Comparison of ENCODE assay signal across 11 cellular contexts in genomic region chr11:111910637-111911562, GRCh38. TPM values are rescaled to one million over a fixed set of nuclear protein-coding genes. Genes with fewer than 3 reads are reported as not detected.
A peak's percentile ranks its signal among the peaks of the same experiment; 100 is the strongest.
DNase-seq lines count a peak whose midpoint lies in the region; ATAC-seq, FAIRE-seq and TF ChIP-seq lines count a peak whose summit lies in the region.
"Had no signal": no experiment of that assay in that cellular context is flagged by ENCODE, and none has a peak within 500 bp of the region (broad histone marks: within the 10 kb centered on the region; RNA-seq: fewer than 3 reads in every experiment).

No MANE protein-coding gene starts in this region.

- TF ChIP-seq EP300 in HepG2 (IDR thresholded peaks at IDR 0.05; ENCODE audit: low read depth in 2 of 2, low read length in 2 of 2), result no peak
- no peak for TF ChIP-seq EP300 in HepG2 (CRISPR knock-in tag; IDR thresholded peaks at IDR 0.05; ENCODE audit: borderline replicate concordance)

- in situ Hi-C loops in HepG2 (cut with HindIII; ENCODE audit: extremely low pct_ligation_motif_present, low pct_unique_long_range_greater_than_20kb), result no loop called here

- H3K9me3 ChIP-seq in HepG2 (ENCODE audit: low read length) (no peaks in the 10 kb centered on the region), skeletal muscle satellite cell (replicated peaks; ENCODE audit: low read length) (no peaks in the 10 kb centered on the region)

- H3K27me3 ChIP-seq in HepG2 (ENCODE audit: control insufficient read depth in 1 of 2, insufficient read depth in 2 of 2, low read length in 2 of 2), result no peaks in the 10 kb centered on the region; a peak in 1 of 5 replicates
- H3K27me3 ChIP-seq in skeletal muscle satellite cell (ENCODE audit: control insufficient read depth, insufficient read depth, low read length), result no peaks in the 10 kb centered on the region

- WGBS in HepG2 (ENCODE audit: low lambda C conversion rate), result 53% methylated on average over 9 of the region's 9 CpGs

- H3K9ac ChIP-seq in HepG2 (ENCODE audit: insufficient read depth, low read depth, low read length), result no peak overlapping the region
- H3K9ac ChIP-seq in skeletal muscle satellite cell (ENCODE audit: low read depth, low read length), result peak overlapping the region; percentile 98

- FAIRE-seq in HepG2 (lab: Jason Lieb, UNC), result no peak

- no peak for TF ChIP-seq CTCF in HepG2 (CRISPR knock-in tag; IDR thresholded peaks at IDR 0.05)

- H3K4me1 ChIP-seq in HepG2 (ENCODE audit: insufficient read depth, low read length) (peaks cover 41% of the 10 kb centered on the region), skeletal muscle satellite cell (ENCODE audit: control insufficient read depth, insufficient read depth, low read length) (peaks cover 47% of the 10 kb centered on the region)

- H3K36me3 ChIP-seq in HepG2 (replicated peaks in 1 of 2; ENCODE audit: control insufficient read depth in 1 of 2, insufficient read depth in 2 of 2, low read length in 2 of 2) (no peaks in the 10 kb centered on the region), skeletal muscle satellite cell (ENCODE audit: insufficient read depth, low read length) (peaks cover 25% of the 10 kb centered on the region)

- ATAC-seq in HepG2 (no peak), HG03521 (IDR thresholded peaks at IDR 0.05; ENCODE audit: unreplicated experiment) (no peak), HG03442 (IDR thresholded peaks at IDR 0.05; ENCODE audit: unreplicated experiment) (no peak)
- ATAC-seq: activated T-cell treated with anti-CD3 and anti-CD28 coated beads, Interleukin-2, amount 50 U/mL, for 72 hours had no signal

- DNase-seq in DMS79 treated with DMSO at 0.1 percent for 48 hours (lab: John Stamatoyannopoulos, UW) (peak; percentile 19), cerebellar cortex (ENCODE audit: low spot score) (peak; percentile 78), HepG2 (ENCODE audit: low spot score) (no peak), NCI-H1694 treated with DMSO at 0.1 percent for 48 hours (lab: John Stamatoyannopoulos, UW) (no peak), dedifferentiated amniotic fluid mesenchymal stem cell (ENCODE audit: extremely low spot score) (no peak)
- DNase-seq: activated T-cell treated with anti-CD3 and anti-CD28 coated beads, Interleukin-2, amount 50 U/mL, for 72 hours; COR-L47; MM.1S had no signal

- H2AFZ ChIP-seq in HepG2 (ENCODE audit: low read length), result no peak overlapping the region

- no peak for TF ChIP-seq POLR2A in HepG2 (IDR thresholded peaks at IDR 0.05; ENCODE audit: insufficient read depth in 1 of 2, low read depth in 2 of 2, low read length in 2 of 2)

- no TSS peak for BruUV-seq in HepG2 (replicated peaks; lab: Mats Ljungman, UMichigan)

- no peaks in the 10 kb centered on the region for H3K79me2 ChIP-seq in HepG2 (ENCODE audit: insufficient read depth, low read length)

- intact Hi-C loops in HepG2 (cut with micrococcal nuclease; ENCODE audit: unreplicated experiment), result loop anchor here (1.0 kb wide), 1 partner anchor 32 kb away; the partner anchor contains the start of genes CFAP68 and FDXACB1

- CTCF ChIA-PET in HepG2 (lab: Yijun Ruan, JAX; ENCODE audit: low intra/inter-chr PET ratio, low total read pairs), result no interaction called here

- no peak for TF ChIP-seq RAD21 in HepG2 (CRISPR knock-in tag; IDR thresholded peaks at IDR 0.05)

- POLR2A ChIA-PET in HepG2 (lab: Yijun Ruan, JAX), result interaction anchor here (0.8 to 1.5 kb wide), 2 partner anchors 9 to 16 kb away, joined by 3 to 5 read pairs; partner anchors contain the start of gene C11orf52

- H3K4me2 ChIP-seq in HepG2 (ENCODE audit: low read depth, low read length) (peak overlapping the region; percentile 65), skeletal muscle satellite cell (ENCODE audit: low read length) (peak overlapping the region; percentile 96)

- H3K4me3 ChIP-seq in HepG2 (replicated peaks in 1 of 3; ENCODE audit: insufficient read depth in 1 of 3, low read depth in 2 of 3, low read length in 3 of 3), result no peak overlapping the region
- H3K4me3 ChIP-seq in skeletal muscle satellite cell (ENCODE audit: low read length), result peak overlapping the region; percentile 77

- no peak overlapping the region for H3K27ac ChIP-seq in HepG2 (ENCODE audit: extremely low read length, insufficient read depth, low read length)

- no peaks in the 10 kb centered on the region for H4K20me1 ChIP-seq in HepG2 (ENCODE audit: insufficient read depth, low read length)

RNA-seq across cellular contexts. Expression of gene CRYAB, which starts 0.7 kb away (rescaled TPM):
- 0.55 and 0.69 TPM in 2 replicates for total RNA-seq in HepG2 (2016; rRNA removed; fragmentation: Illumina TruSeq; extraction: Trizol)
- 0.88 and 1.2 TPM in 2 replicates for total RNA-seq in HepG2 (2016; cell fraction: cytosol; rRNA removed; fragmentation: Illumina TruSeq; extraction: Trizol; ENCODE audit: low read depth)
- total RNA-seq in HepG2 (2016; cell fraction: insoluble cytoplasmic fraction; rRNA removed; fragmentation: Illumina TruSeq; extraction: Trizol), result 0.63 and 1.1 TPM in 2 replicates
- 0.80 and 1.1 TPM in 2 replicates for total RNA-seq in HepG2 (2016; cell fraction: membrane; rRNA removed; fragmentation: Illumina TruSeq; extraction: Trizol)
- not detected in 2 replicates for total RNA-seq in HepG2 (2016; cell fraction: nucleus; rRNA removed; fragmentation: Illumina TruSeq; extraction: Trizol)
- polyA plus RNA-seq in HepG2 (2011; rRNA removed), result 0.24 and 1.1 TPM in 2 replicates
- 0.35 and 0.36 TPM in 2 replicates for polyA plus RNA-seq in HepG2 (2011; cell fraction: cytosol; rRNA removed)
- polyA plus RNA-seq in HepG2 (2011; cell fraction: nucleus; rRNA removed), result 0.74 and 1.7 TPM in 2 replicates
- polyA plus RNA-seq in HepG2 (2012), result 0.70 and 0.88 TPM in 2 replicates
- 0.90 and 1.9 TPM in 2 replicates for polyA plus RNA-seq in HepG2 (2016; cell fraction: cytosol; fragmentation: Illumina TruSeq; extraction: Trizol; ENCODE audit: low read depth)
- polyA plus RNA-seq in HepG2 (2016; cell fraction: insoluble cytoplasmic fraction; fragmentation: Illumina TruSeq; extraction: Trizol; ENCODE audit: low read depth), result 1.3 and 1.6 TPM in 2 replicates
- polyA plus RNA-seq in HepG2 (2016; cell fraction: membrane; fragmentation: Illumina TruSeq; extraction: Trizol; ENCODE audit: low read depth), result 1.4 TPM in 2 replicates
- polyA plus RNA-seq in HepG2 (2016; cell fraction: nucleus; fragmentation: Illumina TruSeq; extraction: Trizol; ENCODE audit: insufficient read depth, low read depth), result 1.4 and 4.7 TPM in 2 replicates
- polyA minus RNA-seq in HepG2 (2011; rRNA and poly(A)+ RNA removed; ENCODE audit: low replicate concordance), result 0.70 TPM in 1 of 2 replicates, not detected in the other
- polyA minus RNA-seq in HepG2 (2011; cell fraction: cytosol; rRNA and poly(A)+ RNA removed), result not detected in 2 replicates
- not detected in 2 replicates for polyA minus RNA-seq in HepG2 (2011; cell fraction: nucleus; rRNA and poly(A)+ RNA removed)
- 23.1 and 30.1 TPM in 2 replicates for total RNA-seq in skeletal muscle satellite cell (2012; rRNA removed)
- total RNA-seq: activated T-cell treated with anti-CD3 and anti-CD28 coated beads, Interleukin-2, amount 50 U/mL, for 72 hours had no signal

RNA-seq across cellular contexts. Expression of gene HSPB2, which starts 1.6 kb away (rescaled TPM):
- not detected in 2 replicates for total RNA-seq in HepG2 (2016; rRNA removed; fragmentation: Illumina TruSeq; extraction: Trizol)
- total RNA-seq in HepG2 (2016; cell fraction: cytosol; rRNA removed; fragmentation: Illumina TruSeq; extraction: Trizol; ENCODE audit: low read depth), result not detected in 2 replicates
- total RNA-seq in HepG2 (2016; cell fraction: insoluble cytoplasmic fraction; rRNA removed; fragmentation: Illumina TruSeq; extraction: Trizol), result not detected in 2 replicates
- total RNA-seq in HepG2 (2016; cell fraction: membrane; rRNA removed; fragmentation: Illumina TruSeq; extraction: Trizol), result not detected in 2 replicates
- not detected in 2 replicates for total RNA-seq in HepG2 (2016; cell fraction: nucleus; rRNA removed; fragmentation: Illumina TruSeq; extraction: Trizol)
- 0.04 TPM in 1 of 2 replicates, not detected in the other for polyA plus RNA-seq in HepG2 (2011; rRNA removed)
- 0.05 TPM in 1 of 2 replicates, not detected in the other for polyA plus RNA-seq in HepG2 (2011; cell fraction: cytosol; rRNA removed)
- polyA plus RNA-seq in HepG2 (2011; cell fraction: nucleus; rRNA removed), result 0.32 and 0.45 TPM in 2 replicates
- polyA plus RNA-seq in HepG2 (2012), result not detected in 2 replicates
- not detected in 2 replicates for polyA plus RNA-seq in HepG2 (2016; cell fraction: cytosol; fragmentation: Illumina TruSeq; extraction: Trizol; ENCODE audit: low read depth)
- polyA plus RNA-seq in HepG2 (2016; cell fraction: insoluble cytoplasmic fraction; fragmentation: Illumina TruSeq; extraction: Trizol; ENCODE audit: low read depth), result not detected in 2 replicates
- not detected in 2 replicates for polyA plus RNA-seq in HepG2 (2016; cell fraction: membrane; fragmentation: Illumina TruSeq; extraction: Trizol; ENCODE audit: low read depth)
- not detected in 2 replicates for polyA plus RNA-seq in HepG2 (2016; cell fraction: nucleus; fragmentation: Illumina TruSeq; extraction: Trizol; ENCODE audit: insufficient read depth, low read depth)
- polyA minus RNA-seq in HepG2 (2011; rRNA and poly(A)+ RNA removed; ENCODE audit: low replicate concordance), result 0.20 TPM in 1 of 2 replicates, not detected in the other
- polyA minus RNA-seq in HepG2 (2011; cell fraction: cytosol; rRNA and poly(A)+ RNA removed), result not detected in 2 replicates
- polyA minus RNA-seq in HepG2 (2011; cell fraction: nucleus; rRNA and poly(A)+ RNA removed), result not detected in 2 replicates
- total RNA-seq in skeletal muscle satellite cell (2012; rRNA removed), result under 0.01 and 1.5 TPM in 2 replicates

RNA-seq across cellular contexts. Expression of gene C11orf52, which starts 7.8 kb away (rescaled TPM):
- total RNA-seq in HepG2 (2016; rRNA removed; fragmentation: Illumina TruSeq; extraction: Trizol), result 7.4 and 10.5 TPM in 2 replicates
- 4.1 and 5.5 TPM in 2 replicates for total RNA-seq in HepG2 (2016; cell fraction: cytosol; rRNA removed; fragmentation: Illumina TruSeq; extraction: Trizol; ENCODE audit: low read depth)
- total RNA-seq in HepG2 (2016; cell fraction: insoluble cytoplasmic fraction; rRNA removed; fragmentation: Illumina TruSeq; extraction: Trizol), result 6.8 and 7.2 TPM in 2 replicates
- 8.8 and 9.2 TPM in 2 replicates for total RNA-seq in HepG2 (2016; cell fraction: membrane; rRNA removed; fragmentation: Illumina TruSeq; extraction: Trizol)
- 4.1 and 4.7 TPM in 2 replicates for total RNA-seq in HepG2 (2016; cell fraction: nucleus; rRNA removed; fragmentation: Illumina TruSeq; extraction: Trizol)
- polyA plus RNA-seq in HepG2 (2011; rRNA removed), result 11.0 and 16.5 TPM in 2 replicates
- polyA plus RNA-seq in HepG2 (2011; cell fraction: cytosol; rRNA removed), result 13.1 and 14.8 TPM in 2 replicates
- 5.6 and 8.0 TPM in 2 replicates for polyA plus RNA-seq in HepG2 (2011; cell fraction: nucleus; rRNA removed)
- polyA plus RNA-seq in HepG2 (2012), result 9.9 and 12.8 TPM in 2 replicates
- polyA plus RNA-seq in HepG2 (2016; cell fraction: cytosol; fragmentation: Illumina TruSeq; extraction: Trizol; ENCODE audit: low read depth), result 5.0 TPM in 2 replicates
- 9.5 and 12.3 TPM in 2 replicates for polyA plus RNA-seq in HepG2 (2016; cell fraction: insoluble cytoplasmic fraction; fragmentation: Illumina TruSeq; extraction: Trizol; ENCODE audit: low read depth)
- polyA plus RNA-seq in HepG2 (2016; cell fraction: membrane; fragmentation: Illumina TruSeq; extraction: Trizol; ENCODE audit: low read depth), result 9.8 and 10.0 TPM in 2 replicates
- polyA plus RNA-seq in HepG2 (2016; cell fraction: nucleus; fragmentation: Illumina TruSeq; extraction: Trizol; ENCODE audit: insufficient read depth, low read depth), result 8.5 and 9.1 TPM in 2 replicates
- polyA minus RNA-seq in HepG2 (2011; rRNA and poly(A)+ RNA removed; ENCODE audit: low replicate concordance), result 3.9 TPM in 1 of 2 replicates, not detected in the other
- polyA minus RNA-seq in HepG2 (2011; cell fraction: cytosol; rRNA and poly(A)+ RNA removed), result 3.7 and 7.0 TPM in 2 replicates
- polyA minus RNA-seq in HepG2 (2011; cell fraction: nucleus; rRNA and poly(A)+ RNA removed), result 3.3 and 5.7 TPM in 2 replicates
- not detected in 2 replicates for total RNA-seq in skeletal muscle satellite cell (2012; rRNA removed)
- total RNA-seq: activated T-cell treated with anti-CD3 and anti-CD28 coated beads, Interleukin-2, amount 50 U/mL, for 72 hours had no signal

RNA-seq across cellular contexts. Expression of gene DIXDC1, which starts 26.2 kb away (rescaled TPM):
- total RNA-seq in HepG2 (2016; rRNA removed; fragmentation: Illumina TruSeq; extraction: Trizol), result 25.0 and 29.7 TPM in 2 replicates
- total RNA-seq in HepG2 (2016; cell fraction: cytosol; rRNA removed; fragmentation: Illumina TruSeq; extraction: Trizol; ENCODE audit: low read depth), result 3.1 and 3.8 TPM in 2 replicates
- total RNA-seq in HepG2 (2016; cell fraction: insoluble cytoplasmic fraction; rRNA removed; fragmentation: Illumina TruSeq; extraction: Trizol), result 25.9 and 27.6 TPM in 2 replicates
- total RNA-seq in HepG2 (2016; cell fraction: membrane; rRNA removed; fragmentation: Illumina TruSeq; extraction: Trizol), result 9.8 and 10.5 TPM in 2 replicates
- 23.5 and 24.4 TPM in 2 replicates for total RNA-seq in HepG2 (2016; cell fraction: nucleus; rRNA removed; fragmentation: Illumina TruSeq; extraction: Trizol)
- 7.8 and 10.4 TPM in 2 replicates for polyA plus RNA-seq in HepG2 (2011; rRNA removed)
- 5.8 and 6.4 TPM in 2 replicates for polyA plus RNA-seq in HepG2 (2011; cell fraction: cytosol; rRNA removed)
- polyA plus RNA-seq in HepG2 (2011; cell fraction: nucleus; rRNA removed), result 8.3 and 10.8 TPM in 2 replicates
- 5.4 and 8.1 TPM in 2 replicates for polyA plus RNA-seq in HepG2 (2012)
- 0.92 and 1.2 TPM in 2 replicates for polyA plus RNA-seq in HepG2 (2016; cell fraction: cytosol; fragmentation: Illumina TruSeq; extraction: Trizol; ENCODE audit: low read depth)
- polyA plus RNA-seq in HepG2 (2016; cell fraction: insoluble cytoplasmic fraction; fragmentation: Illumina TruSeq; extraction: Trizol; ENCODE audit: low read depth), result 18.3 and 18.5 TPM in 2 replicates
- 3.9 and 4.0 TPM in 2 replicates for polyA plus RNA-seq in HepG2 (2016; cell fraction: membrane; fragmentation: Illumina TruSeq; extraction: Trizol; ENCODE audit: low read depth)
- 15.8 and 16.2 TPM in 2 replicates for polyA plus RNA-seq in HepG2 (2016; cell fraction: nucleus; fragmentation: Illumina TruSeq; extraction: Trizol; ENCODE audit: insufficient read depth, low read depth)
- polyA minus RNA-seq in HepG2 (2011; rRNA and poly(A)+ RNA removed; ENCODE audit: low replicate concordance), result 14.7 and 35.3 TPM in 2 replicates
- polyA minus RNA-seq in HepG2 (2011; cell fraction: cytosol; rRNA and poly(A)+ RNA removed), result 13.1 and 16.2 TPM in 2 replicates
- polyA minus RNA-seq in HepG2 (2011; cell fraction: nucleus; rRNA and poly(A)+ RNA removed), result 27.1 and 33.9 TPM in 2 replicates
- total RNA-seq in skeletal muscle satellite cell (2012; rRNA removed), result 11.2 and 14.9 TPM in 2 replicates

RNA-seq across cellular contexts. Expression of gene CFAP68, which starts 31.6 kb away (rescaled TPM):
- total RNA-seq in HepG2 (2016; rRNA removed; fragmentation: Illumina TruSeq; extraction: Trizol), result 22.2 and 23.9 TPM in 2 replicates
- total RNA-seq in HepG2 (2016; cell fraction: cytosol; rRNA removed; fragmentation: Illumina TruSeq; extraction: Trizol; ENCODE audit: low read depth), result 19.0 and 21.8 TPM in 2 replicates
- total RNA-seq in HepG2 (2016; cell fraction: insoluble cytoplasmic fraction; rRNA removed; fragmentation: Illumina TruSeq; extraction: Trizol), result 20.6 and 27.8 TPM in 2 replicates
- 34.5 and 36.6 TPM in 2 replicates for total RNA-seq in HepG2 (2016; cell fraction: membrane; rRNA removed; fragmentation: Illumina TruSeq; extraction: Trizol)
- 9.7 and 12.0 TPM in 2 replicates for total RNA-seq in HepG2 (2016; cell fraction: nucleus; rRNA removed; fragmentation: Illumina TruSeq; extraction: Trizol)
- 25.6 and 26.3 TPM in 2 replicates for polyA plus RNA-seq in HepG2 (2011; rRNA removed)
- 14.9 and 18.5 TPM in 2 replicates for polyA plus RNA-seq in HepG2 (2011; cell fraction: cytosol; rRNA removed)
- polyA plus RNA-seq in HepG2 (2011; cell fraction: nucleus; rRNA removed), result 5.4 and 9.9 TPM in 2 replicates
- 27.0 and 32.4 TPM in 2 replicates for polyA plus RNA-seq in HepG2 (2012)
- polyA plus RNA-seq in HepG2 (2016; cell fraction: cytosol; fragmentation: Illumina TruSeq; extraction: Trizol; ENCODE audit: low read depth), result 44.6 and 49.4 TPM in 2 replicates
- 40.7 and 45.8 TPM in 2 replicates for polyA plus RNA-seq in HepG2 (2016; cell fraction: insoluble cytoplasmic fraction; fragmentation: Illumina TruSeq; extraction: Trizol; ENCODE audit: low read depth)
- 53.9 and 57.5 TPM in 2 replicates for polyA plus RNA-seq in HepG2 (2016; cell fraction: membrane; fragmentation: Illumina TruSeq; extraction: Trizol; ENCODE audit: low read depth)
- 17.7 and 23.1 TPM in 2 replicates for polyA plus RNA-seq in HepG2 (2016; cell fraction: nucleus; fragmentation: Illumina TruSeq; extraction: Trizol; ENCODE audit: insufficient read depth, low read depth)
- polyA minus RNA-seq in HepG2 (2011; rRNA and poly(A)+ RNA removed; ENCODE audit: low replicate concordance), result 3.1 and 8.5 TPM in 2 replicates
- 4.7 and 5.3 TPM in 2 replicates for polyA minus RNA-seq in HepG2 (2011; cell fraction: cytosol; rRNA and poly(A)+ RNA removed)
- 3.1 and 6.0 TPM in 2 replicates for polyA minus RNA-seq in HepG2 (2011; cell fraction: nucleus; rRNA and poly(A)+ RNA removed)
- 8.4 and 14.6 TPM in 2 replicates for total RNA-seq in skeletal muscle satellite cell (2012; rRNA removed)

Comparison
In these comparisons a context has a peak if more than half of its experiments do, and no peak if none do; other contexts are left out.
1. DNase-seq: peak in DMS79 treated with DMSO at 0.1 percent for 48 hours (single experiment) and cerebellar cortex (single experiment); none in HepG2 (single experiment), NCI-H1694 treated with DMSO at 0.1 percent for 48 hours (single experiment) and dedifferentiated amniotic fluid mesenchymal stem cell (single experiment).